8 cellular contexts compared by ENCODE assay signal in the genomic region with DNA sequence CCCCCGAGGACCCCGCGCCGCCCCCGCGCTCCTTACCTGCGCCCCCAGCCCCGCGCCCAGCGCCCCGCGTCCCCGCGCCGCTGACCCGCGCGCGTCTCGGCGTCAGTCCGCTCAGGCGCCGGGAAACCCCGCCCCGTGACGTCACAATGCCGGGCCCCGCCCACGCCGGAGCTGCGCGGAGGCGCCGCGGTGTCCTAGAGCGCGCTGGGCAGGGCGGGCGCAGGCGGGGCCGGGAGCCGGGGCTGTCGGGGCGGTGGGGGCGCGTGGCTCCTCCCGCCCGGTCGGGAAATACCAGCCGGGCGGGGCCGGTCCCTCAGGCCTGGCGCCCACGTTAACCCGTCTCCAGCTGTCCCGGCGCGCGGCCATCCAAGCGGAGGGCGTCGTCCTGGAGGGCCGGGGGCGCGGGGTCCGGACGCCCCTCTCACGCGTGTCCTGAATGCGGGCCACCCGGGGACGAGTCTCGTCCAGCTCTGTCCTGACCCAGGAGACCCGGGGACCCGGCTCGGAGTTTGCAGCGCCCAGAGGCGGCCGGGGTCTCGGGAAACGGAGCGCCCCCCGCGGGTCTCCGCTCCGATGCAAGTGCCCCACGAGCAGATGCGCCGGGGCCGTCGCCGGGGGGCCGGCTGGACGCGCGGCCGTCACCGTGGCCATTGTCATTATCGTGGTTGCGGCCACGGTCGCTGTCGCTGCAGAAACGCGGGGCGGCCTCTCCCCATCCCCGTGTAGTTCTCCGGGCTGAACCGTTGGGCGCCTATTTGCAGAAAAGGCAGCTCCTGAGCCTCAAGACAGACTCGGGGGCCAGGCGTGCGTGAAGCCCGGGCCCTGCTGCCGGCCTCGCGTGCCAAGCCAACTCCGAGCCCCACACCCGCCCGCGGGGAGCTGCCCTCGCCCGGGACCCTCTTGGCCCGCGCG. TPM values are rescaled to one million over a fixed set of nuclear protein-coding genes. Genes with fewer than 3 reads are reported as not detected.
DNase-seq lines count a peak whose midpoint lies in the region; ATAC-seq and TF ChIP-seq lines count a peak whose summit lies in the region.

A gene (minus strand): TSS at position 109 of the 912 bp plus-strand sequence. CDS start 727 bp downstream, outside the sequence.

- CTCF ChIA-PET in activated CD8-positive, alpha-beta T cell treated with anti-CD3 and anti-CD28 coated beads, Interleukin-2, amount 10 ng/mL, durations not matched to agents 7 days and 5 days (lab: Charles Lee) = interaction anchor here (0.9 kb wide), 1 partner anchor 268 kb away, joined by 3 read pairs; no protein-coding TSS in a partner anchor

- POLR2A ChIA-PET in activated CD8-positive, alpha-beta T cell treated with anti-CD3 and anti-CD28 coated beads, Interleukin-2, amount 10 ng/mL, durations not matched to agents 7 days and 5 days (lab: Charles Lee) = interaction anchor here (0.6 to 1.2 kb wide), 3 partner anchors 12 to 36 kb away, joined by 3 to 6 read pairs (median 4); a partner anchor contains a TSS

- peaks cover 6% of the 10 kb centered on the region for H3K36me3 Mint-ChIP-seq in activated CD8-positive, alpha-beta T cell treated with anti-CD3 and anti-CD28 coated beads, Interleukin-2, amount 10 ng/mL, durations not matched to agents 7 days and 5 days (ENCODE audit: low read depth)

- ATAC-seq in HG03196 (IDR thresholded peaks at IDR 0.05; ENCODE audit: unreplicated experiment) = peak; percentile 73
- peak; percentile 91 for ATAC-seq in activated CD8-positive, alpha-beta T cell treated with anti-CD3 and anti-CD28 coated beads, Interleukin-2, amount 10 ng/mL, durations not matched to agents 7 days and 5 days

- in situ Hi-C loops in GM18951 (cut with MboI; ENCODE audit: low sequenced_read_pairs, unreplicated experiment) = no loop called here

- peak within 1 kb of the TSS; percentile 80 for H3K4me3 Mint-ChIP-seq in activated CD8-positive, alpha-beta T cell treated with anti-CD3 and anti-CD28 coated beads, Interleukin-2, amount 10 ng/mL, durations not matched to agents 7 days and 5 days

- peak within 1 kb of the TSS; percentile 67 for H3K27ac Mint-ChIP-seq in activated CD8-positive, alpha-beta T cell treated with anti-CD3 and anti-CD28 coated beads, Interleukin-2, amount 10 ng/mL, durations not matched to agents 7 days and 5 days

- no peaks in the 10 kb centered on the region for H3K9me3 Mint-ChIP-seq in activated CD8-positive, alpha-beta T cell treated with anti-CD3 and anti-CD28 coated beads, Interleukin-2, amount 10 ng/mL, durations not matched to agents 7 days and 5 days (ENCODE audit: insufficient read depth)

- H3K4me1 Mint-ChIP-seq in activated CD8-positive, alpha-beta T cell treated with anti-CD3 and anti-CD28 coated beads, Interleukin-2, amount 10 ng/mL, durations not matched to agents 7 days and 5 days (ENCODE audit: low read depth) = peaks cover 13% of the 10 kb centered on the region

- peak within 1 kb of the TSS; percentile 75 for H3K4me3 ChIP-seq in AG09309 (ENCODE audit: control insufficient read depth, low read depth, low read length)

- TF ChIP-seq POLR2A in GM18951 (IDR thresholded peaks at IDR 0.05; ENCODE audit: extremely low read depth, insufficient read depth, insufficient read length) = peak; percentile 68

- peaks cover 15% of the 10 kb centered on the region for H3K27me3 Mint-ChIP-seq in activated CD8-positive, alpha-beta T cell treated with anti-CD3 and anti-CD28 coated beads, Interleukin-2, amount 10 ng/mL, durations not matched to agents 7 days and 5 days (ENCODE audit: low read depth)

- TF ChIP-seq CTCF in AG09309 (IDR thresholded peaks at IDR 0.05; ENCODE audit: control insufficient read depth, insufficient read depth, low read depth, low read length, missing control alignments) = no peak

- DNase-seq in AG09309 (ENCODE audit: low read depth) = no peak
- peak; percentile 89 for DNase-seq in NCI-H82 (lab: John Stamatoyannopoulos, UW)
- peak; percentile 94 for DNase-seq in activated CD8-positive, alpha-beta T cell treated with anti-CD3 and anti-CD28 coated beads, Interleukin-2, amount 10 ng/mL, durations not matched to agents 7 days and 5 days
- peak; percentile 91 for DNase-seq in effector CD8-positive, alpha-beta T cell (lab: John Stamatoyannopoulos, UW)
- DNase-seq in medulla oblongata (ENCODE audit: extremely low spot score) = peak; percentile 91
- DNase-seq in stimulated activated CD8-positive, alpha-beta memory T cell treated with anti-CD3 and anti-CD28 coated beads, Interleukin-12 subunit alpha, Interleukin-12 subunit beta, amount 100 ng/mL, for 1 hour (ENCODE audit: low read depth) = peak; percentile 91

RNA-seq across cellular contexts. Expression of the gene that starts here (rescaled TPM):
- total RNA-seq in activated CD8-positive, alpha-beta T cell treated with anti-CD3 and anti-CD28 coated beads, Interleukin-2, amount 10 ng/mL, durations not matched to agents 7 days and 5 days = 10 to 100 TPM; 21.6 to 23.2 TPM
